Comparison of ENCODE assay signal across 16 cellular contexts in genomic region chr17:19538095-19539039, GRCh38. TPM values are rescaled to one million over a fixed set of nuclear protein-coding genes. Genes with fewer than 3 reads are reported as not detected.
DNase-seq lines count a peak whose midpoint lies in the region; ATAC-seq and TF ChIP-seq lines count a peak whose summit lies in the region.
"Had no signal": no experiment of that assay in that cellular context is flagged by ENCODE, and none has a peak within 500 bp of the region (broad histone marks: within the 10 kb centered on the region; RNA-seq: fewer than 3 reads in every experiment).

No MANE protein-coding gene starts in this region.

- no peak overlapping the region for H3K4me3 ChIP-seq in fibroblast of villous mesenchyme (ENCODE audit: low read depth, low read length)
- H3K4me3 ChIP-seq: colonic mucosa, esophagus squamous epithelium had no signal

- intact Hi-C loops in Right ventricle myocardium superior (cut with DNase I): no loop called here
- intact Hi-C loops in left cardiac atrium (cut with DNase I): no loop called here

- ATAC-seq in Right ventricle myocardium superior (ENCODE audit: poor library complexity): peak; percentile 52
- no peak for ATAC-seq in left cardiac atrium
- ATAC-seq in HG03280 (IDR thresholded peaks at IDR 0.05; ENCODE audit: unreplicated experiment): no peak
- no peak for ATAC-seq in GM19324 (IDR thresholded peaks at IDR 0.05; ENCODE audit: low FRiP score, unreplicated experiment)
- no peak for ATAC-seq in HG02938 (IDR thresholded peaks at IDR 0.05; ENCODE audit: unreplicated experiment)
- ATAC-seq: naive thymus-derived CD8-positive, alpha-beta T cell had no signal

- DNase-seq in Right ventricle myocardium superior (no peak), left cardiac atrium (no peak), fibroblast of villous mesenchyme (ENCODE audit: low read depth) (peak; percentile 26), mucosa of gallbladder (ENCODE audit: low spot score) (peak; percentile 81), T1000 (lab: John Stamatoyannopoulos, UW) (no peak)
- DNase-seq: activated naive CD8-positive, alpha-beta T cell treated with anti-CD3 and anti-CD28 coated beads for 36 hours; colonic mucosa; DND-41; esophagus squamous epithelium; HCEC 1CT; naive thymus-derived CD8-positive, alpha-beta T cell; NCI-H187; stimulated activated CD4-positive, alpha-beta T cell treated with anti-CD3 and anti-CD28 coated beads, Interleukin-15, amount 100 ng/mL, for 24 hours had no signal

- TF ChIP-seq CTCF in fibroblast of villous mesenchyme (IDR thresholded peaks at IDR 0.05; ENCODE audit: insufficient read depth, low read depth, low read length): no peak

RNA-seq across cellular contexts. Expression of gene SLC47A1, which starts 4.7 kb away (rescaled TPM):
- total RNA-seq in Right ventricle myocardium superior (3.7 TPM), left cardiac atrium (1 to 10 TPM; 1.4 to 1.7 TPM), fibroblast of villous mesenchyme (under 0.01 and 0.86 TPM in 2 replicates), mucosa of gallbladder (15.4 TPM)
- total RNA-seq: activated naive CD8-positive, alpha-beta T cell treated with anti-CD3 and anti-CD28 coated beads for 36 hours; naive thymus-derived CD8-positive, alpha-beta T cell had no signal

Comparison
In these comparisons a context has a peak if more than half of its experiments do, and no peak if none do; other contexts are left out.
1. DNase-seq: peak in fibroblast of villous mesenchyme (single experiment) and mucosa of gallbladder (single experiment); none in Right ventricle myocardium superior (single experiment), left cardiac atrium (single experiment) and T1000 (single experiment).